14 cellular contexts compared by ENCODE assay signal in the genomic region with DNA sequence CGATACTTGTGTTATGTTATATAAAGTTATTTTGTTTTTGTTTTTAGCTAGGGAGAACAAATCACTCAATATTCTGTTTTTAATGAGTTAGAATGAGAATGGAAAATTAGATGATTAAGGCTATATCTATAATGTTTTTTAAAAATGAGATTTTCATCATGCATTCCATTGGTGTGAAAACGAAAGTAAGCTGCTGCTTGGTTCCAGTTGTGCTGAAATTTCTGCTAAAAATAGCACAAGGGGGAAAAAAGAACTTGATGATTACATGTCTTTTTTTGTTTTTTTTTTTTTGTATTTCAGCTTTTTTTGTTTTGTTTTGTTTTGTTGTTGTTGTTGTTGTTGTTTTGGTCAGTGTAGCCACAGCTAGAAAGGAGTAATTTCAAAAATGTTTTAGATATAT.
DNase-seq lines count a peak whose midpoint lies in the region; TF ChIP-seq lines count a peak whose summit lies in the region.
"Had no signal": no experiment of that assay in that cellular context is flagged by ENCODE, and none has a peak within 500 bp of the region (broad histone marks: within the 10 kb centered on the region; RNA-seq: fewer than 3 reads in every experiment).

No MANE protein-coding gene starts in this region.

- H3K9ac ChIP-seq in skeletal muscle tissue (ENCODE audit: low read depth in 1 of 3, low read length in 3 of 3), result peak overlapping the region; percentile 35 to 82 (median 40)

- peak overlapping the region; percentile 30 for H3K4me3 ChIP-seq in SJSA1
- H3K4me3 ChIP-seq in fibroblast of pulmonary artery (replicated peaks; ENCODE audit: low read depth, low read length), result peak overlapping the region; percentile 60
- peak overlapping the region; percentile 53 to 81 (median 57) for H3K4me3 ChIP-seq in skeletal muscle tissue (ENCODE audit: low read length in 3 of 3)
- H3K4me3 ChIP-seq: pancreas had no signal

- H3K4me1 ChIP-seq in SJSA1 (replicated peaks) (no peaks in the 10 kb centered on the region; the same call in 1 of the 2 replicates), skeletal muscle tissue (ENCODE audit: control insufficient read depth in 3 of 3, insufficient read depth in 3 of 3, low read length in 3 of 3) (no peaks in the 10 kb centered on the region)
- H3K4me1 ChIP-seq: pancreas had no signal

- H3K9me3 ChIP-seq in SJSA1 (replicated peaks) (no peaks in the 10 kb centered on the region), skeletal muscle tissue (ENCODE audit: control insufficient read depth in 3 of 3, low read length in 3 of 3) (no peaks in the 10 kb centered on the region)
- H3K9me3 ChIP-seq: pancreas had no signal

- H3K36me3 Mint-ChIP-seq in T-helper 1 cell treated with Interleukin-12 subunit alpha and Interleukin-12 subunit beta and Interleukin-4 antibody, amounts not matched to agents 30 μg/mL and 1 μg/mL, for 36 hours (ENCODE audit: low read depth), result no peaks in the 10 kb centered on the region
- H3K36me3 Mint-ChIP-seq: WTC11 had no signal

- H3K27me3 Mint-ChIP-seq in T-helper 1 cell treated with Interleukin-12 subunit alpha and Interleukin-12 subunit beta and Interleukin-4 antibody, amounts not matched to agents 30 μg/mL and 1 μg/mL, for 36 hours (ENCODE audit: low read depth), result no peaks in the 10 kb centered on the region

- no peaks in the 10 kb centered on the region for H3K4me1 Mint-ChIP-seq in T-helper 1 cell treated with Interleukin-12 subunit alpha and Interleukin-12 subunit beta and Interleukin-4 antibody, amounts not matched to agents 30 μg/mL and 1 μg/mL, for 36 hours (ENCODE audit: low read depth)

- no peaks in the 10 kb centered on the region for H3K9me3 Mint-ChIP-seq in T-helper 1 cell treated with Interleukin-12 subunit alpha and Interleukin-12 subunit beta and Interleukin-4 antibody, amounts not matched to agents 30 μg/mL and 1 μg/mL, for 36 hours
- H3K9me3 Mint-ChIP-seq: WTC11 had no signal

- no peaks in the 10 kb centered on the region for H3K27me3 ChIP-seq in SJSA1 (replicated peaks)
- H3K27me3 ChIP-seq in skeletal muscle tissue (ENCODE audit: control insufficient read depth in 3 of 3, insufficient read depth in 3 of 3, low read length in 3 of 3), result no peaks in the 10 kb centered on the region
- H3K27me3 ChIP-seq: pancreas had no signal

- no peak for TF ChIP-seq CTCF in fibroblast of pulmonary artery (IDR thresholded peaks at IDR 0.05; ENCODE audit: low read length, missing control alignments)

- no peak for DNase-seq in T-helper 1 cell
- no peak for DNase-seq in SJSA1 (ENCODE audit: low read depth in 1 of 2, low spot score in 2 of 2)
- DNase-seq in fibroblast of pulmonary artery (ENCODE audit: low read depth), result peak; percentile 18
- no peak for DNase-seq in HCEC 1CT
- no peak for DNase-seq in Kasumi-1 (lab: John Stamatoyannopoulos, UW)
- no peak for DNase-seq in DMS53 (lab: John Stamatoyannopoulos, UW)
- DNase-seq: activated gamma-delta T cell; effector memory CD4-positive, alpha-beta T cell; GDM1; islet precursor cell; pancreas had no signal

- H3K4me3 Mint-ChIP-seq in T-helper 1 cell treated with Interleukin-12 subunit alpha and Interleukin-12 subunit beta and Interleukin-4 antibody, amounts not matched to agents 30 μg/mL and 1 μg/mL, for 36 hours, result peak overlapping the region; percentile 20
- H3K4me3 Mint-ChIP-seq: WTC11 had no signal

- H3K36me3 ChIP-seq in SJSA1 (no peaks in the 10 kb centered on the region), skeletal muscle tissue (ENCODE audit: control insufficient read depth in 3 of 3, insufficient read depth in 3 of 3, low read length in 3 of 3) (no peaks in the 10 kb centered on the region)
- H3K36me3 ChIP-seq: pancreas had no signal

- H3K27ac ChIP-seq in SJSA1 (no peak overlapping the region), skeletal muscle tissue (ENCODE audit: low read depth, low read length) (no peak overlapping the region)
- H3K27ac ChIP-seq: pancreas had no signal

- no peak overlapping the region for H3K27ac Mint-ChIP-seq in T-helper 1 cell treated with Interleukin-12 subunit alpha and Interleukin-12 subunit beta and Interleukin-4 antibody, amounts not matched to agents 30 μg/mL and 1 μg/mL, for 36 hours
- H3K27ac Mint-ChIP-seq: WTC11 had no signal
